23 cellular contexts compared by ENCODE assay signal in the genomic region with DNA sequence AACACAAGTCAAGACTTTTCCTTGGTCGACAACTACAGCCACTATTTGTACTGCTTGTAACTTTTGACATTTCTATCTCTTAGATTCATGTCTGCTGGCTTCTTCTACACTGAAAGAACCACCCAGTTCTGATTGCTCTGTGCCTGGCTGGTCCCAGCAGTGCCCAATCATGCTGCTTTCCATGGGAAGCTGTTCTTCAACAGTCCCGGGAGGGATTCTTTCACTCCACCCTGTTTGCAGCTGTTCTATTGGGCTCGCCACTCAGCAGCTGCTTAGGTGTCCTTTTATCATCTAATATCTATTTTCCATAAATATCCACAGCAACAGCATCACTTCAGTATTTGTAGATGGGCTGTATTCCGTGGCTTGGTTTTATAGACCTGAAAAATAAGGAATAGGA.
"Had no signal": no experiment of that assay in that cellular context is flagged by ENCODE, and none has a peak within 500 bp of the region (broad histone marks: within the 10 kb centered on the region; RNA-seq: fewer than 3 reads in every experiment).

No MANE protein-coding gene starts in this region.

- H3K27ac ChIP-seq: HL-60, KMS-11 had no signal

- H3K9ac ChIP-seq: KMS-11, SK-N-SH had no signal

- H3K9me3 ChIP-seq: SK-N-SH had no signal

- H3K4me3 ChIP-seq: K562 had no signal

- ATAC-seq: K562 had no signal

- H3K4me2 ChIP-seq: KMS-11, SK-N-SH had no signal

- DNase-seq: Kasumi-1, MV-4-11, NCI-H1048, NCI-H1105, NCI-H1417, NCI-H1436 treated with DMSO at 0.1 percent for 48 hours, NCI-H1694, NCI-H187 treated with DMSO at 0.1 percent for 48 hours, NCI-H2029 treated with DMSO at 0.1 percent for 48 hours, NCI-H2171 treated with DMSO at 0.1 percent for 48 hours, NCI-H345, NCI-H446 treated with DMSO at 0.1 percent for 48 hours, NCI-H524, NCI-H69, NCI-H774, Right ventricle myocardium superior, RPMI8226, SIG-M5, SK-N-SH, SW 1271 had no signal
